ENCODE assay signal across 9 cellular contexts in the genomic region with DNA sequence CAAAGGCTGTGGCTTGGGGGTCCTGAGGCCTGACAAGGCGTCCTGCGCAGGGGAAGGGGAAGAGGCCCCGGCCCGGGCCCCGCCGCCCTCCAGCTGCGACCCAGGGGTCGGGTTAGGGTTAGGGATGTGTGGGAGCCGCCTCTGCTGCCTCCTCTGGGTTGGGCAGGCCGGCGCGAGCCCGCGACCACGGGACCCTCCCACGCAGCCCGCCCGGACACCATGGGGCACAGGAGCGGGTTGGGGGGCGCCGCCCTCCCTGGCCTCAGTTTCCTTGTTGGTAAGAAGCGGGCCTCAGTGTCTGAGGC. TPM values are rescaled to one million over a fixed set of nuclear protein-coding genes. Genes with fewer than 3 reads are reported as not detected.
DNase-seq lines count a peak whose midpoint lies in the region; ATAC-seq, FAIRE-seq and TF ChIP-seq lines count a peak whose summit lies in the region.
"Had no signal": no experiment of that assay in that cellular context is flagged by ENCODE, and none has a peak within 500 bp of the region (broad histone marks: within the 10 kb centered on the region; RNA-seq: fewer than 3 reads in every experiment).

No MANE protein-coding gene starts in this region.

- peak overlapping the region; percentile 93 for H3K4me2 ChIP-seq in astrocyte (ENCODE audit: low read length)

- peak overlapping the region; percentile 10 for H3K27ac ChIP-seq in astrocyte (ENCODE audit: low read depth, low read length)
- peak overlapping the region in 1 of 2 donors; percentile 51 for H3K27ac ChIP-seq in left lung
- peak overlapping the region; percentile 8 to 82 (median 66) for H3K27ac ChIP-seq in upper lobe of left lung

- peak overlapping the region; percentile 73 for H2AFZ ChIP-seq in astrocyte (ENCODE audit: low read depth, low read length)

- peaks cover 5% of the 10 kb centered on the region for H4K20me1 ChIP-seq in astrocyte (ENCODE audit: insufficient read depth, low read length)

- POLR2A ChIA-PET in Caco-2 (lab: Charles Lee) = no interaction called here

- H3K27me3 ChIP-seq in Caco-2 (replicated peaks; ENCODE audit: control insufficient read depth, insufficient read depth, low read length) = no peaks in the 10 kb centered on the region
- H3K27me3 ChIP-seq in astrocyte (ENCODE audit: insufficient read depth, low read length) = no peaks in the 10 kb centered on the region
- H3K27me3 ChIP-seq in left lung = peaks cover 0 to 13% of the 10 kb centered on the region in 2 donors
- H3K27me3 ChIP-seq in upper lobe of left lung = no peaks in the 10 kb centered on the region

- no TSS peak for BruUV-seq in Caco-2 (replicated peaks; lab: Mats Ljungman, UMichigan)

- H3K9me3 Mint-ChIP-seq in Caco-2 (ENCODE audit: unreplicated experiment) (no peaks in the 10 kb centered on the region), astrocyte (ENCODE audit: unreplicated experiment) (no peaks in the 10 kb centered on the region)

- peaks cover 11% of the 10 kb centered on the region for H3K79me2 ChIP-seq in astrocyte (ENCODE audit: insufficient read depth, low read length)

- H3K27ac Mint-ChIP-seq in Caco-2 (ENCODE audit: unreplicated experiment) = no peak overlapping the region
- no peak overlapping the region for H3K27ac Mint-ChIP-seq in astrocyte (ENCODE audit: unreplicated experiment)

- no peak for DNase-seq in Caco-2
- no peak for DNase-seq in astrocyte (ENCODE audit: low read depth)
- DNase-seq in left lung = peak in 1 of 2 donors; percentile 85
- peak in 1 of 2 donors; percentile 88 for DNase-seq in upper lobe of left lung
- DNase-seq in effector CD8-positive, alpha-beta T cell (lab: John Stamatoyannopoulos, UW) = no peak
- DNase-seq in activated CD4-positive, alpha-beta T cell treated with anti-CD3 and anti-CD28 coated beads, Interleukin-2, amount 50 U/mL, for 4 hours = no peak

- H3K27me3 Mint-ChIP-seq in Caco-2 (ENCODE audit: insufficient read depth, unreplicated experiment) = no peaks in the 10 kb centered on the region
- no peaks in the 10 kb centered on the region for H3K27me3 Mint-ChIP-seq in astrocyte (ENCODE audit: low read depth, unreplicated experiment)

- no peaks in the 10 kb centered on the region for H3K9me3 ChIP-seq in Caco-2
- no peaks in the 10 kb centered on the region for H3K9me3 ChIP-seq in astrocyte (ENCODE audit: insufficient read depth, low read depth, low read length)
- no peaks in the 10 kb centered on the region for H3K9me3 ChIP-seq in left lung
- no peaks in the 10 kb centered on the region for H3K9me3 ChIP-seq in upper lobe of left lung

- peak overlapping the region; percentile 84 for H3K9ac ChIP-seq in astrocyte (ENCODE audit: low read length)

- H3K36me3 Mint-ChIP-seq in Caco-2 (ENCODE audit: insufficient read depth, unreplicated experiment) (peaks cover 29% of the 10 kb centered on the region), astrocyte (ENCODE audit: low read depth, unreplicated experiment) (peaks cover 7% of the 10 kb centered on the region)

- H3K4me1 Mint-ChIP-seq in Caco-2 (ENCODE audit: low read depth, unreplicated experiment) (no peaks in the 10 kb centered on the region), astrocyte (ENCODE audit: low read depth, unreplicated experiment) (peaks cover 2% of the 10 kb centered on the region)

- no peaks in the 10 kb centered on the region; the same call in 1 of the 2 replicates for H3K36me3 ChIP-seq in Caco-2 (ENCODE audit: control insufficient read depth, insufficient read depth, low read length)
- H3K36me3 ChIP-seq in astrocyte (ENCODE audit: insufficient read depth, low read length) = peaks cover 6% of the 10 kb centered on the region
- H3K36me3 ChIP-seq in left lung = peaks cover 0 to 27% of the 10 kb centered on the region in 2 donors
- H3K36me3 ChIP-seq in upper lobe of left lung = peaks cover 0 to 31% (median 21%) of the 10 kb centered on the region in 4 donors

- 0% methylated on average over 13 of the region's 22 CpGs; no CpG with 5 or more reads in 1 of the 2 donors for WGBS in upper lobe of left lung, 2 donors

- no peak for TF ChIP-seq POLR2A in upper lobe of left lung (IDR thresholded peaks at IDR 0.05)

- peak; percentile 12 for ATAC-seq in HG03064 (IDR thresholded peaks at IDR 0.05; ENCODE audit: low read depth, unreplicated experiment)
- peak; percentile 34 for ATAC-seq in left lung
- ATAC-seq in upper lobe of left lung (ENCODE audit: low FRiP score in 2 of 2) = peak in 1 of 2 donors; percentile 25
- ATAC-seq in HG02571 (IDR thresholded peaks at IDR 0.05; ENCODE audit: unreplicated experiment) = no peak

- no peak for FAIRE-seq in astrocyte (lab: Jason Lieb, UNC)

- no peak for TF ChIP-seq EP300 in upper lobe of left lung (IDR thresholded peaks at IDR 0.05)

- H3K4me1 ChIP-seq in Caco-2 = no peaks in the 10 kb centered on the region
- H3K4me1 ChIP-seq in astrocyte (ENCODE audit: insufficient read depth, low read length) = peaks cover 9% of the 10 kb centered on the region
- peaks cover 11 to 18% of the 10 kb centered on the region in 2 donors for H3K4me1 ChIP-seq in left lung
- H3K4me1 ChIP-seq in upper lobe of left lung = peaks cover 13 to 17% (median 13%) of the 10 kb centered on the region in 4 donors

- CTCF ChIA-PET in Caco-2 (lab: Charles Lee) = interaction anchor here (0.6 to 0.7 kb wide), 2 partner anchors 13 to 94 kb away, joined by 4 to 6 read pairs; no protein-coding TSS in a partner anchor

- TF ChIP-seq CTCF in Caco-2 (IDR thresholded peaks at IDR 0.05; ENCODE audit: insufficient read depth in 1 of 2, low read depth in 1 of 2, low read length in 1 of 2, severe bottlenecking in 1 of 2, unreplicated experiment in 1 of 2) (no peak), astrocyte (IDR thresholded peaks at IDR 0.05; ENCODE audit: insufficient read depth, low read depth, low read length) (no peak), left lung (IDR thresholded peaks at IDR 0.05) (no peak), upper lobe of left lung (IDR thresholded peaks at IDR 0.05) (no peak)

- H3K4me3 Mint-ChIP-seq in Caco-2 (ENCODE audit: unreplicated experiment) (peak overlapping the region; percentile 71), astrocyte (ENCODE audit: unreplicated experiment) (peak overlapping the region; percentile 83)

- peak overlapping the region; percentile 69 for H3K4me3 ChIP-seq in Caco-2 (ENCODE audit: low read depth, low read length)
- peak overlapping the region; percentile 73 for H3K4me3 ChIP-seq in astrocyte (ENCODE audit: insufficient read depth, low read depth, low read length)
- peak overlapping the region; percentile 83 to 90 for H3K4me3 ChIP-seq in left lung
- peak overlapping the region; percentile 72 to 99 (median 88) for H3K4me3 ChIP-seq in upper lobe of left lung

- intact Hi-C loops in Caco-2 (cut with micrococcal nuclease; ENCODE audit: unreplicated experiment) = loop anchor here (5.0 kb wide), 1 partner anchor 47 kb away; a partner anchor contains a TSS
- intact Hi-C loops in left lung (cut with DNase I) = no loop called here

RNA-seq across cellular contexts. Expression of a gene that starts 0.4 kb away (rescaled TPM):
- total RNA-seq in Caco-2 (2022) (42.9 and 44.5 TPM in 2 replicates), astrocyte (18.5 and 19.6 TPM in 2 replicates), left lung (10 to 100 TPM; 26.7 to 28.2 TPM), upper lobe of left lung (10 to 100 TPM; 27.8 to 96.4 (median 33.1) TPM)

RNA-seq across cellular contexts. Expression of a gene that starts 13.5 kb away (rescaled TPM):
- total RNA-seq in Caco-2 (2022) = 6.8 and 9.7 TPM in 2 replicates
- total RNA-seq in astrocyte = 15.5 and 17.6 TPM in 2 replicates
- total RNA-seq in left lung = 1 to 10 TPM; 8.7 to 9.9 TPM
- 10 to 100 TPM in 5 of 6 donors, 1 to 10 TPM in 1; 4.0 to 43.0 (median 13.5) TPM for total RNA-seq in upper lobe of left lung

RNA-seq across cellular contexts. Expression of a gene that starts 14.2 kb away (rescaled TPM):
- 3.5 and 4.6 TPM in 2 replicates for total RNA-seq in Caco-2 (2022)
- total RNA-seq in astrocyte = 2.1 and 4.7 TPM in 2 replicates
- 10 to 100 TPM in 1 of 2 donors, under 1 TPM in 1; 0.96 to 13.7 TPM for total RNA-seq in left lung
- 10 to 100 TPM in 5 of 6 donors, 1 to 10 TPM in 1; 3.5 to 69.1 (median 23.3) TPM for total RNA-seq in upper lobe of left lung

RNA-seq across cellular contexts. Expression of a gene that starts 19.5 kb away (rescaled TPM):
- total RNA-seq in Caco-2 (2022) = 39.7 and 42.6 TPM in 2 replicates
- 22.6 and 26.6 TPM in 2 replicates for total RNA-seq in astrocyte
- 10 to 100 TPM; 45.8 to 52.9 TPM for total RNA-seq in left lung
- 10 to 100 TPM; 38.7 to 69.7 (median 55.7) TPM for total RNA-seq in upper lobe of left lung

RNA-seq across cellular contexts. Expression of a gene that starts 20.1 kb away (rescaled TPM):
- total RNA-seq in Caco-2 (2022) (0.36 and 0.39 TPM in 2 replicates), astrocyte (not detected in 2 replicates), left lung (100 to 1,000 TPM in 1 of 2 donors, 10 to 100 TPM in 1; 55.5 to 464 TPM), upper lobe of left lung (100 to 1,000 TPM in 4 of 6 donors, 10 to 100 TPM in 2; 47.8 to 275 (median 121) TPM)
- total RNA-seq: HT1080 had no signal
